Comparison of ENCODE assay signal across 8 cellular contexts in the genomic region with DNA sequence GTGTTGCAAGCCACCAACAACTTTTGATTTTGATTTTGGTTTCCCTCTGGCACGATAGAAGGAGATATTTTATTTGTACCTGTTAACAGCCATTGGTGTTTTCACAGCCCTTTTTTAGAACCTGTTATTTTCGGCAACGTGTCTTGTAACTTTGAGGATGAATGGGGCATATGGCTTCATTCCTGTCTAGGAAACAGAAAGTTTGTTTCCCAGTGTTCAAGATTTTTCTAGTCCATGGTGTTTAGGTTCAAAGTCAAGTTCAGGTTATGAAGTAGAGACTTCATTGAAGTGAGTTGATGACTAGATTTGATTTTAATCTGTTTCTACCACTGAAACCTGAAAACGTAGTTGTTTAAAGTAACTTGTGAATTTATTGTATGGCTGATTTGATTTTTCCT. TPM values are rescaled to one million over a fixed set of nuclear protein-coding genes. Genes with fewer than 3 reads are reported as not detected.
DNase-seq lines count a peak whose midpoint lies in the region; ATAC-seq, FAIRE-seq and TF ChIP-seq lines count a peak whose summit lies in the region.

No MANE protein-coding gene starts in this region.

- no peak for TF ChIP-seq CTCF in astrocyte (IDR thresholded peaks at IDR 0.05; ENCODE audit: insufficient read depth, low read depth, low read length)
- no peak for TF ChIP-seq CTCF in right lobe of liver (IDR thresholded peaks at IDR 0.05)
- TF ChIP-seq CTCF in thyroid gland (IDR thresholded peaks at IDR 0.05) = no peak

- peak overlapping the region; percentile 89 for H2AFZ ChIP-seq in astrocyte (ENCODE audit: low read depth, low read length)

- WGBS in right lobe of liver (ENCODE audit: insufficient coverage, low coverage, low lambda C conversion rate, missing lambda C conversion rate) = 4% methylated on average over 4 of the region's 4 CpGs
- WGBS in thyroid gland, 2 donors = 9 to 16% methylated on average over 4 of the region's 4 CpGs

- no peak for ATAC-seq in activated CD8-positive, alpha-beta memory T cell treated with anti-CD3 and anti-CD28 coated beads, Interleukin-2, amount 10 ng/mL, durations not matched to agents 7 days and 5 days
- ATAC-seq in right lobe of liver (peak in 2 of 4 donors; percentile 3 to 8), HG03135 (IDR thresholded peaks at IDR 0.05; ENCODE audit: unreplicated experiment) (no peak), GM21825 (IDR thresholded peaks at IDR 0.05; ENCODE audit: unreplicated experiment) (no peak)

- TF ChIP-seq POLR2A in right lobe of liver (IDR thresholded peaks at IDR 0.05) = no peak
- no peak for TF ChIP-seq POLR2A in thyroid gland (IDR thresholded peaks at IDR 0.05)

- H3K36me3 ChIP-seq in astrocyte (ENCODE audit: insufficient read depth, low read length) = no peaks in the 10 kb centered on the region
- no peaks in the 10 kb centered on the region for H3K36me3 ChIP-seq in right lobe of liver
- no peaks in the 10 kb centered on the region for H3K36me3 ChIP-seq in thyroid gland

- peak overlapping the region; percentile 82 for H3K4me3 ChIP-seq in astrocyte (ENCODE audit: insufficient read depth, low read depth, low read length)
- peak overlapping the region in 2 of 3 donors; percentile 21 to 65 for H3K4me3 ChIP-seq in right lobe of liver
- H3K4me3 ChIP-seq in thyroid gland (replicated peaks in 1 of 3) = peak overlapping the region in 2 of 3 donors; percentile 16 to 50

- no peak for FAIRE-seq in astrocyte (lab: Jason Lieb, UNC)

- H3K27me3 Mint-ChIP-seq in activated CD8-positive, alpha-beta memory T cell treated with anti-CD3 and anti-CD28 coated beads, Interleukin-2, amount 10 ng/mL, durations not matched to agents 7 days and 5 days = peaks cover 5% of the 10 kb centered on the region
- no peaks in the 10 kb centered on the region for H3K27me3 Mint-ChIP-seq in astrocyte (ENCODE audit: low read depth, unreplicated experiment)

- CTCF ChIA-PET in activated CD8-positive, alpha-beta memory T cell treated with anti-CD3 and anti-CD28 coated beads, Interleukin-2, amount 10 ng/mL, durations not matched to agents 7 days and 5 days (lab: Charles Lee) = interaction anchor here (1.2 to 3.2 kb wide), 7 partner anchors 10 to 122 kb away, joined by 3 to 46 read pairs (median 10); a partner anchor contains a TSS

- H3K27ac ChIP-seq in astrocyte (ENCODE audit: low read depth, low read length) (no peak overlapping the region), right lobe of liver (peak overlapping the region; percentile 59 to 90 (median 66)), thyroid gland (peak overlapping the region; percentile 91 to 95 (median 94))

- H3K4me1 ChIP-seq in astrocyte (ENCODE audit: insufficient read depth, low read length) (peaks cover 4% of the 10 kb centered on the region), right lobe of liver (peaks cover 0 to 17% (median 2%) of the 10 kb centered on the region in 4 donors), thyroid gland (peaks cover 29 to 31% of the 10 kb centered on the region in 2 donors)

- H3K27me3 ChIP-seq in astrocyte (ENCODE audit: insufficient read depth, low read length) (no peaks in the 10 kb centered on the region), right lobe of liver (no peaks in the 10 kb centered on the region), thyroid gland (no peaks in the 10 kb centered on the region)

- H3K79me2 ChIP-seq in astrocyte (ENCODE audit: insufficient read depth, low read length) = no peaks in the 10 kb centered on the region

- intact Hi-C loops in right lobe of liver (cut with DNase I) (no loop called here), thyroid gland (cut with DNase I) (loop anchor here (10.0 kb wide), 1 partner anchor 108 kb away; no protein-coding TSS in a partner anchor)

- H3K9me3 Mint-ChIP-seq in activated CD8-positive, alpha-beta memory T cell treated with anti-CD3 and anti-CD28 coated beads, Interleukin-2, amount 10 ng/mL, durations not matched to agents 7 days and 5 days (ENCODE audit: low read depth) = no peaks in the 10 kb centered on the region
- H3K9me3 Mint-ChIP-seq in astrocyte (ENCODE audit: unreplicated experiment) = peaks cover 5% of the 10 kb centered on the region

- H3K4me2 ChIP-seq in astrocyte (ENCODE audit: low read length) = peak overlapping the region; percentile 98

- peak overlapping the region; percentile 91 for H3K4me3 Mint-ChIP-seq in activated CD8-positive, alpha-beta memory T cell treated with anti-CD3 and anti-CD28 coated beads, Interleukin-2, amount 10 ng/mL, durations not matched to agents 7 days and 5 days
- peak overlapping the region; percentile 64 for H3K4me3 Mint-ChIP-seq in astrocyte (ENCODE audit: unreplicated experiment)

- peaks cover 19% of the 10 kb centered on the region for H3K36me3 Mint-ChIP-seq in activated CD8-positive, alpha-beta memory T cell treated with anti-CD3 and anti-CD28 coated beads, Interleukin-2, amount 10 ng/mL, durations not matched to agents 7 days and 5 days
- peaks cover 2% of the 10 kb centered on the region for H3K36me3 Mint-ChIP-seq in astrocyte (ENCODE audit: low read depth, unreplicated experiment)

- peaks cover 33% of the 10 kb centered on the region for H3K4me1 Mint-ChIP-seq in activated CD8-positive, alpha-beta memory T cell treated with anti-CD3 and anti-CD28 coated beads, Interleukin-2, amount 10 ng/mL, durations not matched to agents 7 days and 5 days
- peaks cover 20% of the 10 kb centered on the region for H3K4me1 Mint-ChIP-seq in astrocyte (ENCODE audit: low read depth, unreplicated experiment)

- H3K9me3 ChIP-seq in astrocyte (ENCODE audit: insufficient read depth, low read depth, low read length) (no peaks in the 10 kb centered on the region), right lobe of liver (no peaks in the 10 kb centered on the region), thyroid gland (no peaks in the 10 kb centered on the region)

- H3K9ac ChIP-seq in astrocyte (ENCODE audit: low read length) = peak overlapping the region; percentile 85

- H4K20me1 ChIP-seq in astrocyte (ENCODE audit: insufficient read depth, low read length) = no peaks in the 10 kb centered on the region

- no peak for DNase-seq in activated CD8-positive, alpha-beta memory T cell treated with anti-CD3 and anti-CD28 coated beads, Interleukin-2, amount 10 ng/mL, durations not matched to agents 7 days and 5 days
- DNase-seq in activated CD8-positive, alpha-beta memory T cell treated with anti-CD3 and anti-CD28 coated beads for 24 hours = no peak
- DNase-seq in astrocyte (ENCODE audit: low read depth) (no peak), right lobe of liver (no peak), thyroid gland (no peak), iPS-NIHi7 (ENCODE audit: extremely low spot score) (no peak)

- H3K27ac Mint-ChIP-seq in activated CD8-positive, alpha-beta memory T cell treated with anti-CD3 and anti-CD28 coated beads, Interleukin-2, amount 10 ng/mL, durations not matched to agents 7 days and 5 days = peak overlapping the region; percentile 99
- peak overlapping the region; percentile 93 for H3K27ac Mint-ChIP-seq in astrocyte (ENCODE audit: unreplicated experiment)

RNA-seq across cellular contexts. Expression of a gene that starts 0.3 kb away (rescaled TPM):
- 10 to 100 TPM; 15.2 to 22.9 TPM for total RNA-seq in activated CD8-positive, alpha-beta memory T cell treated with anti-CD3 and anti-CD28 coated beads, Interleukin-2, amount 10 ng/mL, durations not matched to agents 7 days and 5 days
- 2.0 and 2.8 TPM in 2 replicates for total RNA-seq in astrocyte
- 10 to 100 TPM in 1 of 6 experiments, 1 to 10 TPM in 5; 3.0 to 11.5 (median 5.0) TPM for total RNA-seq in right lobe of liver
- total RNA-seq in thyroid gland = 10 to 100 TPM; 30.9 to 46.9 (median 34.8) TPM
